In the genomic region with DNA sequence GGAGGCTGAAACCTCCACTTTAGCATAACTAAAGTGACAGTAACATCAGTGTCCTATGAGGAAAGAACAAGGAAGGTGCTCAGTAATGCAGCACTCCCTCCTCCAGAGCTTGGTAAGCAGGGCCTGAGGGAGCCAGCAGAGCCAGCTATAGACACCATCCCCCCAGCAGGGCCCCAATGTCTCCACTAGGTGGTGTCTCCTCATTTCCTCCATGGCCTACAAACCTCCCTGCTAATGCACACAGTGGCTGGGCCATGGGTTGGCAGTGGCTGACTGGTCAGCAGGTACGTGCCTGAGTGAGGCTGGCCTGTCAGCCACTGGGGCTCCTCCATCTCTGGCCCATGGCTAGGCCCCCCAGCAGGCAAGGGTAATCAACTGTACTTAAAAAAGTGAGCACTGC, we compare ENCODE assay signal across 8 cellular contexts. TPM values are rescaled to one million over a fixed set of nuclear protein-coding genes. Genes with fewer than 3 reads are reported as not detected.
A peak's percentile ranks its signal among the peaks of the same experiment; 100 is the strongest.
DNase-seq lines count a peak whose midpoint lies in the region; ATAC-seq and TF ChIP-seq lines count a peak whose summit lies in the region.

No MANE protein-coding gene starts in this region.

- H3K36me3 ChIP-seq in SJCRH30, result peaks cover 56% of the 10 kb centered on the region

- intact Hi-C loops in Calu3 (cut with micrococcal nuclease; ENCODE audit: unreplicated experiment) (no loop called here), posterior vena cava (cut with DNase I) (no loop called here)

- H3K27me3 ChIP-seq in SJCRH30, result no peaks in the 10 kb centered on the region

- H3K9me3 ChIP-seq in SJCRH30 (replicated peaks), result no peaks in the 10 kb centered on the region

- CTCF ChIA-PET in Calu3 (lab: Charles Lee), result interaction anchor here (0.8 to 1.2 kb wide), 3 partner anchors 13 to 130 kb away, joined by 3 to 8 read pairs (median 3); a partner anchor contains a TSS

- no peaks in the 10 kb centered on the region for H3K9me3 Mint-ChIP-seq in Calu3 (ENCODE audit: low read depth, unreplicated experiment)

- BruUV-seq in Calu3 (replicated peaks; lab: Mats Ljungman, UMichigan), result no TSS peak

- peaks cover 15% of the 10 kb centered on the region for H3K4me1 Mint-ChIP-seq in Calu3 (ENCODE audit: low read depth, unreplicated experiment)

- H3K4me3 Mint-ChIP-seq in Calu3 (ENCODE audit: low read depth, unreplicated experiment), result no peak overlapping the region

- peak; percentile 63 for DNase-seq in Calu3
- peak; percentile 55 for DNase-seq in GM19238 (ENCODE audit: insufficient read length, low spot score)
- peak; percentile 33 to 56 for DNase-seq in SJCRH30
- peak; percentile 47 for DNase-seq in amniotic epithelial cell (ENCODE audit: low read depth)
- DNase-seq in iris pigment epithelial cell (ENCODE audit: low read depth), result peak; percentile 55
- peak; percentile 66 for DNase-seq in stimulated activated CD8-positive, alpha-beta memory T cell treated with anti-CD3 and anti-CD28 coated beads, Interleukin-4, amount 100 ng/mL, for 48 hours
- DNase-seq in posterior vena cava (ENCODE audit: low spot score), result no peak

- H3K27ac Mint-ChIP-seq in Calu3 (ENCODE audit: unreplicated experiment), result no peak overlapping the region

- H3K4me3 ChIP-seq in SJCRH30, result no peak overlapping the region

- no peaks in the 10 kb centered on the region for H3K4me1 ChIP-seq in SJCRH30

- H3K27ac ChIP-seq in SJCRH30, result no peak overlapping the region

- no peaks in the 10 kb centered on the region for H3K27me3 Mint-ChIP-seq in Calu3 (ENCODE audit: unreplicated experiment)

- TF ChIP-seq CTCF in Calu3 (IDR thresholded peaks at IDR 0.05; ENCODE audit: unreplicated experiment), result peak; percentile 31

- ATAC-seq in HG03196 (IDR thresholded peaks at IDR 0.05; ENCODE audit: unreplicated experiment), result peak; percentile 57

- H3K36me3 Mint-ChIP-seq in Calu3 (ENCODE audit: insufficient read depth, unreplicated experiment), result peaks cover 23% of the 10 kb centered on the region

RNA-seq across cellular contexts. Expression of a gene that starts 13.6 kb away (rescaled TPM):
- total RNA-seq in Calu3 (2022) (51.8 and 56.6 TPM in 2 replicates), posterior vena cava (10 to 100 TPM; 29.7 to 34.4 TPM)
- total RNA-seq in SJCRH30 (2014; rRNA removed; shearing (Covaris generic)), result 28.0 and 33.4 TPM in 2 replicates

RNA-seq across cellular contexts. Expression of a gene that starts 47.4 kb away (rescaled TPM):
- total RNA-seq in Calu3 (2022) (18.9 and 21.2 TPM in 2 replicates), posterior vena cava (10 to 100 TPM; 28.8 to 30.3 TPM)
- 14.6 and 17.6 TPM in 2 replicates for total RNA-seq in SJCRH30 (2014; rRNA removed; shearing (Covaris generic))
